14 cellular contexts compared by ENCODE assay signal in genomic region chrX:26653050-26653449, GRCh38.
DNase-seq lines count a peak whose midpoint lies in the region; ATAC-seq, FAIRE-seq and TF ChIP-seq lines count a peak whose summit lies in the region.
"Had no signal": no experiment of that assay in that cellular context is flagged by ENCODE, and none has a peak within 500 bp of the region (broad histone marks: within the 10 kb centered on the region; RNA-seq: fewer than 3 reads in every experiment).

No MANE protein-coding gene starts in this region.

- in situ Hi-C loops in GM12878 (cut with MboI): loop anchor here (5.0 kb wide), 1 partner anchor 529 kb away; no protein-coding TSS in a partner anchor

- intact Hi-C loops in GM12878 (cut with micrococcal nuclease; ENCODE audit: unreplicated experiment) (loop anchor here (1.0 to 5.0 kb wide), 4 partner anchors 266 to 744 kb away; no protein-coding TSS in a partner anchor), left lung (cut with DNase I) (no loop called here), OCI-LY7 (cut with micrococcal nuclease; ENCODE audit: unreplicated experiment) (loop anchor here (5.0 to 10.0 kb wide), 2 partner anchors 534 to 682 kb away; no protein-coding TSS in a partner anchor)

- BruUV-seq in GM12878 (replicated peaks; lab: Mats Ljungman, UMichigan) (no TSS peak), OCI-LY7 (replicated peaks; lab: Mats Ljungman, UMichigan) (no TSS peak)

- TF ChIP-seq EP300 in GM12878 (IDR thresholded peaks at IDR 0.05; ENCODE audit: borderline replicate concordance in 1 of 2, control insufficient read depth in 1 of 2, low read depth in 2 of 2, low read length in 2 of 2): no peak

- no peak for ATAC-seq in GM12878
- ATAC-seq in left lung: no peak

- RAD21 ChIA-PET in GM12878 (lab: Charles Lee; ENCODE audit: unreplicated experiment): no interaction called here

- no peak overlapping the region for H3K9ac ChIP-seq in GM12878 (ENCODE audit: control insufficient read depth, insufficient read depth, low read length)
- H3K9ac ChIP-seq: BLaER1 treated with 17β-estradiol and CSF1 and Interleukin-3, amounts not matched to agents 10 nM and 100 nM had no signal

- H3K4me2 ChIP-seq in GM12878 (ENCODE audit: control insufficient read depth, insufficient read depth): no peak overlapping the region
- no peak overlapping the region for H3K4me2 ChIP-seq in OCI-LY7 (ENCODE audit: low read length)
- H3K4me2 ChIP-seq: BLaER1 treated with 17β-estradiol and CSF1 and Interleukin-3, amounts not matched to agents 10 nM and 100 nM had no signal

- H3K36me3 ChIP-seq in GM12878 (ENCODE audit: control insufficient read depth in 2 of 2, insufficient read depth in 2 of 2, low read length in 1 of 2) (no peaks in the 10 kb centered on the region), left lung (no peaks in the 10 kb centered on the region), OCI-LY7 (ENCODE audit: insufficient read depth, low read length) (no peaks in the 10 kb centered on the region)
- H3K36me3 ChIP-seq: BLaER1 treated with 17β-estradiol and CSF1 and Interleukin-3, amounts not matched to agents 10 nM and 100 nM had no signal

- TF ChIP-seq CTCF in GM12878 (IDR thresholded peaks at IDR 0.05 in 2 of 3, conservative IDR thresholded peaks at IDR 0.05 in 1 of 3; ENCODE audit: control insufficient read depth in 2 of 3, extremely low read depth in 1 of 3, insufficient read depth in 1 of 3, low read depth in 3 of 3, low read length in 3 of 3): no peak
- no peak for TF ChIP-seq CTCF in fibroblast of mammary gland (conservative IDR thresholded peaks at IDR 0.05; ENCODE audit: control insufficient read depth, insufficient read depth, low read depth, low read length)
- TF ChIP-seq CTCF in left lung (IDR thresholded peaks at IDR 0.05): no peak
- TF ChIP-seq CTCF in OCI-LY7 (conservative IDR thresholded peaks at IDR 0.05; ENCODE audit: low read length): no peak

- H3K27ac ChIP-seq in GM12878 (ENCODE audit: control insufficient read depth, insufficient read depth): no peak overlapping the region
- H3K27ac ChIP-seq in left lung: no peak overlapping the region
- no peak overlapping the region for H3K27ac ChIP-seq in OCI-LY7 (ENCODE audit: low read depth, low read length, poor library complexity, severe bottlenecking)
- H3K27ac ChIP-seq: 22Rv1; BLaER1 treated with 17β-estradiol and CSF1 and Interleukin-3, amounts not matched to agents 10 nM and 100 nM had no signal

- H3K9me3 ChIP-seq in GM12878 (replicated peaks; ENCODE audit: control insufficient read depth, insufficient read depth, low read length) (no peaks in the 10 kb centered on the region; the same call in 2 of the 3 replicates), left lung (peaks cover 3 to 17% of the 10 kb centered on the region in 2 donors), OCI-LY7 (ENCODE audit: low read length) (no peaks in the 10 kb centered on the region)

- peak; percentile 1 for DNase-seq in DMS53 (lab: John Stamatoyannopoulos, UW)
- DNase-seq in DMS53 treated with DMSO at 0.1 percent for 48 hours (lab: John Stamatoyannopoulos, UW; ENCODE audit: unreplicated experiment): no peak
- peak; percentile 2 for DNase-seq in OCI-M1 (lab: John Stamatoyannopoulos, UW)
- no peak for DNase-seq in GM12878 (ENCODE audit: low read depth, low spot score)
- DNase-seq in fibroblast of mammary gland (ENCODE audit: low read depth): peak; percentile 5
- no peak for DNase-seq in AG08395 (ENCODE audit: low spot score)
- no peak for DNase-seq in left lung
- no peak for DNase-seq in OCI-LY7 (ENCODE audit: low spot score)
- DNase-seq: DMS79, EL, HCEC 1CT had no signal

- H3K27me3 ChIP-seq in GM12878 (replicated peaks in 1 of 2; ENCODE audit: control insufficient read depth in 2 of 2, insufficient read depth in 2 of 2, low read length in 1 of 2) (no peaks in the 10 kb centered on the region), left lung (no peaks in the 10 kb centered on the region)

- H3K9me2 ChIP-seq in OCI-LY7 (ENCODE audit: insufficient read depth, low read length): no peaks in the 10 kb centered on the region

- no peak for TF ChIP-seq RAD21 in GM12878 (IDR thresholded peaks at IDR 0.05; ENCODE audit: insufficient read depth, low read depth, low read length)

- no peaks in the 10 kb centered on the region for H3K79me2 ChIP-seq in GM12878 (ENCODE audit: control insufficient read depth, insufficient read depth, low read length)
- no peaks in the 10 kb centered on the region for H3K79me2 ChIP-seq in OCI-LY7 (ENCODE audit: insufficient read depth, low read depth, low read length)

- no peak overlapping the region for H2AFZ ChIP-seq in GM12878 (ENCODE audit: control insufficient read depth, low read depth, low read length)
- H2AFZ ChIP-seq in OCI-LY7 (ENCODE audit: low read length): no peak overlapping the region

- H4K20me1 ChIP-seq in GM12878 (ENCODE audit: control insufficient read depth, insufficient read depth): no peaks in the 10 kb centered on the region
- no peaks in the 10 kb centered on the region for H4K20me1 ChIP-seq in OCI-LY7 (ENCODE audit: insufficient read depth, low read length)
- H4K20me1 ChIP-seq: BLaER1 treated with 17β-estradiol and CSF1 and Interleukin-3, amounts not matched to agents 10 nM and 100 nM had no signal

- CTCF ChIA-PET in GM12878 (lab: Yijun Ruan, JAX) (interaction anchor here (1.0 to 4.0 kb wide), 5 partner anchors 12 to 740 kb away, joined by 3 to 33 read pairs (median 5); no protein-coding TSS in a partner anchor), OCI-LY7 (lab: Charles Lee; ENCODE audit: unreplicated experiment) (no interaction called here)

- SMC1A ChIA-PET in GM12878 (lab: Charles Lee; ENCODE audit: uncharacterized antibody, unreplicated experiment): interaction anchor here (1.0 to 1.6 kb wide), 3 partner anchors 19 to 211 kb away, joined by 3 to 4 read pairs (median 3); no protein-coding TSS in a partner anchor

- FAIRE-seq in GM12878 (lab: Jason Lieb, UNC): no peak
- FAIRE-seq: G401.6 had no signal

- H3K4me1 ChIP-seq in GM12878 (ENCODE audit: control insufficient read depth, insufficient read depth, low read length) (no peaks in the 10 kb centered on the region), left lung (no peaks in the 10 kb centered on the region), OCI-LY7 (ENCODE audit: insufficient read depth, low read length, poor library complexity, severe bottlenecking) (no peaks in the 10 kb centered on the region)
- H3K4me1 ChIP-seq: BLaER1 treated with 17β-estradiol and CSF1 and Interleukin-3, amounts not matched to agents 10 nM and 100 nM had no signal

- POLR2A ChIA-PET in GM12878 (lab: Charles Lee): no interaction called here
- POLR2A ChIA-PET in OCI-LY7 (lab: Charles Lee): no interaction called here

- H3K4me3 ChIP-seq in GM12878 (no peak overlapping the region), fibroblast of mammary gland (ENCODE audit: control insufficient read depth, low read depth, low read length) (no peak overlapping the region), left lung (no peak overlapping the region), OCI-LY7 (ENCODE audit: low read depth, low read length, poor library complexity, severe bottlenecking) (no peak overlapping the region)
- H3K4me3 ChIP-seq: BLaER1 treated with 17β-estradiol and CSF1 and Interleukin-3, amounts not matched to agents 10 nM and 100 nM had no signal

- TF ChIP-seq POLR2A in GM12878 (IDR thresholded peaks at IDR 0.05; ENCODE audit: low read depth, low read length): no peak

- WGBS in GM12878 (ENCODE audit: insufficient coverage, insufficient replicate concordance, low lambda C conversion rate, missing lambda C conversion rate): 4% methylated on average over 2 of the region's 2 CpGs

TF ChIP-seq in GM12878, 131 proteins besides CTCF, POLR2A, EP300 and RAD21:
- 0 out of 2 replicates have a peak, but pooled peaks have one; percentile 36 for TF ChIP-seq CBX5 (IDR thresholded peaks at IDR 0.05; ENCODE audit: low read depth)
- TF ChIP-seq, protein P1, sequence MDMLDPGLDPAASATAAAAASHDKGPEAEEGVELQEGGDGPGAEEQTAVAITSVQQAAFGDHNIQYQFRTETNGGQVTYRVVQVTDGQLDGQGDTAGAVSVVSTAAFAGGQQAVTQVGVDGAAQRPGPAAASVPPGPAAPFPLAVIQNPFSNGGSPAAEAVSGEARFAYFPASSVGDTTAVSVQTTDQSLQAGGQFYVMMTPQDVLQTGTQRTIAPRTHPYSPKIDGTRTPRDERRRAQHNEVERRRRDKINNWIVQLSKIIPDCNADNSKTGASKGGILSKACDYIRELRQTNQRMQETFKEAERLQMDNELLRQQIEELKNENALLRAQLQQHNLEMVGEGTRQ (IDR thresholded peaks at IDR 0.05; ENCODE audit: borderline replicate concordance, low read depth, low read length): no peak

Comparison
In these comparisons a context has a peak if more than half of its experiments do, and no peak if none do; other contexts are left out.
1. DNase-seq: peak in DMS53 (single experiment), OCI-M1 (single experiment) and fibroblast of mammary gland (single experiment); none in DMS53 treated with DMSO at 0.1 percent for 48 hours (single experiment), GM12878 (single experiment), AG08395 (single experiment), left lung (0 of 2) and OCI-LY7 (single experiment).
2. intact Hi-C loops: an anchor here in GM12878 (1.0 to 5.0 kb wide) and OCI-LY7 (5.0 to 10.0 kb wide); none called in left lung.